8 cellular contexts compared by ENCODE assay signal in the genomic region with DNA sequence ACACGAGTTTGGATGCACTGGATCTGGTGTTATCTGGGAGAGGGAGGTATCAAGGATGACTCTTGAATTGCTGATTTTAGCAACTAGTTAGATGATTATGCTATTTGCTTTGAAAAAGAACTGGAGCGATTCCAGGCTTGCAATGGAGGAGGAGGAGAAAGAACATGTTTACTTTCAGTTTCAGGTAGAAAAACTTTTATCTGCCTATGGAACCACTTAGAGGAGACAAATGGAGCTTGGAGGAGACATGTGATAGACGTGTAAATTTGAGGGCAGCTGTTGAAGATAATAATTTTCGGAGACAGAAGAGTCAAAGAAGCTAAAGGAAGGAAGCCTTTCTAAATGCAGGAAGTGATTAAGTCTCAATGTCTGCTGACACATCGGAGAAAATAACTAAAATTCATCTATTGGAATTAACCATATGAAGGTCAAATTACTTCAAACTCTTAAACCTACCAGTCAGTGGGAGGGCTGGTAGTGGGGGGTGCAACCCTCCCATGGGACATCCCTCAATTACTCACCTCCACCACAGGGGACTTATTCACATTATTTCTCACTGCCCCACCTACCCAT. TPM values are rescaled to one million over a fixed set of nuclear protein-coding genes. Genes with fewer than 3 reads are reported as not detected.
A peak's percentile ranks its signal among the peaks of the same experiment; 100 is the strongest.
DNase-seq lines count a peak whose midpoint lies in the region; ATAC-seq, FAIRE-seq and TF ChIP-seq lines count a peak whose summit lies in the region.

No MANE protein-coding gene starts in this region.

- no TSS peak for BruUV-seq in Caco-2 (replicated peaks; lab: Mats Ljungman, UMichigan)
- BruUV-seq in GM12878 (replicated peaks; lab: Mats Ljungman, UMichigan) = no TSS peak

- H3K4me1 ChIP-seq in Caco-2 = no peaks in the 10 kb centered on the region
- no peaks in the 10 kb centered on the region for H3K4me1 ChIP-seq in GM12878 (ENCODE audit: control insufficient read depth, insufficient read depth, low read length)
- no peaks in the 10 kb centered on the region for H3K4me1 ChIP-seq in muscle layer of duodenum (ENCODE audit: control insufficient read depth in 1 of 2, insufficient read depth in 2 of 2, low read length in 2 of 2)

- H3K27me3 Mint-ChIP-seq in Caco-2 (ENCODE audit: insufficient read depth, unreplicated experiment) (peaks cover 4% of the 10 kb centered on the region), chondrocyte (ENCODE audit: low read depth) (no peaks in the 10 kb centered on the region)

- no peak for TF ChIP-seq EP300 in GM12878 (IDR thresholded peaks at IDR 0.05; ENCODE audit: borderline replicate concordance in 1 of 2, control insufficient read depth in 1 of 2, low read depth in 2 of 2, low read length in 2 of 2)

- H3K27ac Mint-ChIP-seq in Caco-2 (ENCODE audit: unreplicated experiment) = no peak overlapping the region
- H3K27ac Mint-ChIP-seq in chondrocyte (ENCODE audit: unreplicated experiment) = no peak overlapping the region

- H3K27ac ChIP-seq in GM12878 (ENCODE audit: control insufficient read depth, insufficient read depth) = no peak overlapping the region
- no peak overlapping the region for H3K27ac ChIP-seq in muscle layer of duodenum (ENCODE audit: low read length)

- RAD21 ChIA-PET in GM12878 (lab: Charles Lee; ENCODE audit: unreplicated experiment) = interaction anchor here (0.7 kb wide), 1 partner anchor 21 kb away, joined by 3 read pairs; no protein-coding TSS in a partner anchor

- H3K4me3 Mint-ChIP-seq in Caco-2 (ENCODE audit: unreplicated experiment) (peak overlapping the region; percentile 30), chondrocyte (ENCODE audit: unreplicated experiment) (no peak overlapping the region)

- in situ Hi-C loops in GM12878 (cut with MboI) = no loop called here
- in situ Hi-C loops in GM13976 (cut with MboI; ENCODE audit: low sequenced_read_pairs, unreplicated experiment) = no loop called here

- H3K4me3 ChIP-seq in Caco-2 (ENCODE audit: low read depth, low read length) (no peak overlapping the region), NB4 (ENCODE audit: low read depth, low read length) (peak overlapping the region; percentile 1), GM12878 (no peak overlapping the region; the same call in 1 of the 2 replicates), muscle layer of duodenum (ENCODE audit: low read depth in 1 of 2, low read length in 2 of 2) (peak overlapping the region; percentile 24 to 54)

- H3K79me2 ChIP-seq in GM12878 (ENCODE audit: control insufficient read depth, insufficient read depth, low read length) = no peaks in the 10 kb centered on the region

- H3K9me3 Mint-ChIP-seq in Caco-2 (ENCODE audit: unreplicated experiment) (no peaks in the 10 kb centered on the region), chondrocyte (ENCODE audit: low read depth) (peaks cover 2% of the 10 kb centered on the region)

- H3K4me2 ChIP-seq in GM12878 (ENCODE audit: control insufficient read depth, insufficient read depth) = peak overlapping the region; percentile 67

- H3K27me3 ChIP-seq in Caco-2 (replicated peaks; ENCODE audit: control insufficient read depth, insufficient read depth, low read length) (no peaks in the 10 kb centered on the region), GM12878 (replicated peaks in 1 of 2; ENCODE audit: control insufficient read depth in 2 of 2, insufficient read depth in 2 of 2, low read length in 1 of 2) (no peaks in the 10 kb centered on the region), muscle layer of duodenum (ENCODE audit: low read depth, low read length) (no peaks in the 10 kb centered on the region)

- H3K4me1 Mint-ChIP-seq in Caco-2 (ENCODE audit: low read depth, unreplicated experiment) = peaks cover 7% of the 10 kb centered on the region
- H3K4me1 Mint-ChIP-seq in chondrocyte (ENCODE audit: low read depth) = peaks cover 11% of the 10 kb centered on the region

- SMC1A ChIA-PET in GM12878 (lab: Charles Lee; ENCODE audit: uncharacterized antibody, unreplicated experiment) = no interaction called here

- WGBS in GM12878 (ENCODE audit: insufficient coverage, insufficient replicate concordance, low lambda C conversion rate, missing lambda C conversion rate) = 3% methylated on average over 5 of the region's 5 CpGs

- no peak for TF ChIP-seq POLR2A in NB4 (IDR thresholded peaks at IDR 0.05; ENCODE audit: extremely low read depth, insufficient read length)
- no peak for TF ChIP-seq POLR2A in GM12878 (IDR thresholded peaks at IDR 0.05; ENCODE audit: low read depth, low read length)

- H4K20me1 ChIP-seq in GM12878 (ENCODE audit: control insufficient read depth, insufficient read depth) = no peaks in the 10 kb centered on the region

- intact Hi-C loops in Caco-2 (cut with micrococcal nuclease; ENCODE audit: unreplicated experiment) = no loop called here
- intact Hi-C loops in GM12878 (cut with micrococcal nuclease; ENCODE audit: unreplicated experiment) = no loop called here

- no peak for TF ChIP-seq CTCF in Caco-2 (IDR thresholded peaks at IDR 0.05; ENCODE audit: insufficient read depth in 1 of 2, low read depth in 1 of 2, low read length in 1 of 2, severe bottlenecking in 1 of 2, unreplicated experiment in 1 of 2)
- TF ChIP-seq CTCF in NB4 (IDR thresholded peaks at IDR 0.05; ENCODE audit: low read depth, low read length) = no peak
- TF ChIP-seq CTCF in GM12878 (IDR thresholded peaks at IDR 0.05 in 2 of 3, conservative IDR thresholded peaks at IDR 0.05 in 1 of 3; ENCODE audit: control insufficient read depth in 2 of 3, extremely low read depth in 1 of 3, insufficient read depth in 1 of 3, low read depth in 3 of 3, low read length in 3 of 3) = no peak
- no peak for TF ChIP-seq CTCF in GM13976 (IDR thresholded peaks at IDR 0.05; ENCODE audit: borderline replicate concordance, control extremely low read depth, extremely low read depth, insufficient read depth, missing control alignments)
- no peak for TF ChIP-seq CTCF in chondrocyte (IDR thresholded peaks at IDR 0.05)

- POLR2A ChIA-PET in Caco-2 (lab: Charles Lee) = no interaction called here
- POLR2A ChIA-PET in GM12878 (lab: Charles Lee) = interaction anchor here (0.7 kb wide), 1 partner anchor 121 kb away, joined by 6 read pairs; no protein-coding TSS in a partner anchor

- H3K9ac ChIP-seq in GM12878 (ENCODE audit: control insufficient read depth, insufficient read depth, low read length) = no peak overlapping the region

- no peak for ATAC-seq in GM12878

- H3K9me3 ChIP-seq in Caco-2 (no peaks in the 10 kb centered on the region), GM12878 (replicated peaks; ENCODE audit: control insufficient read depth, insufficient read depth, low read length) (no peaks in the 10 kb centered on the region), muscle layer of duodenum (ENCODE audit: control insufficient read depth in 1 of 2, low read length in 2 of 2) (no peaks in the 10 kb centered on the region)

- peak overlapping the region; percentile 21 for H2AFZ ChIP-seq in GM12878 (ENCODE audit: control insufficient read depth, low read depth, low read length)

- CTCF ChIA-PET in Caco-2 (lab: Charles Lee) = no interaction called here
- CTCF ChIA-PET in GM12878 (lab: Yijun Ruan, JAX) = interaction anchor here (0.7 to 1.3 kb wide), 3 partner anchors 19 to 99 kb away, joined by 3 to 4 read pairs (median 4); no protein-coding TSS in a partner anchor

- no peak for FAIRE-seq in GM12878 (lab: Jason Lieb, UNC)

- no peak for TF ChIP-seq RAD21 in GM12878 (IDR thresholded peaks at IDR 0.05; ENCODE audit: insufficient read depth, low read depth, low read length)

- H3K36me3 Mint-ChIP-seq in Caco-2 (ENCODE audit: insufficient read depth, unreplicated experiment) = no peaks in the 10 kb centered on the region
- H3K36me3 Mint-ChIP-seq in chondrocyte (ENCODE audit: low read depth) = no peaks in the 10 kb centered on the region

- H3K36me3 ChIP-seq in Caco-2 (ENCODE audit: control insufficient read depth, insufficient read depth, low read length) (no peaks in the 10 kb centered on the region), GM12878 (ENCODE audit: control insufficient read depth in 2 of 2, insufficient read depth in 2 of 2, low read length in 1 of 2) (no peaks in the 10 kb centered on the region), muscle layer of duodenum (ENCODE audit: control insufficient read depth in 1 of 2, insufficient read depth in 2 of 2, low read length in 2 of 2) (no peaks in the 10 kb centered on the region)

- DNase-seq in Caco-2 (no peak), NB4 (ENCODE audit: low read depth) (peak; percentile 10), GM12878 (ENCODE audit: low read depth, low spot score) (no peak), GM13976 (ENCODE audit: low spot score) (no peak), C1 segment of cervical spinal cord (lab: John Stamatoyannopoulos, UW) (no peak), chondrocyte (ENCODE audit: low spot score) (no peak)
- DNase-seq in activated effector memory CD4-positive, alpha-beta T cell treated with Interleukin-2 at 50 U/mL for 16 hours = no peak

TF ChIP-seq in GM12878, 131 proteins besides CTCF, POLR2A, EP300 and RAD21 (continues in another document):
- TF ChIP-seq MYC (IDR thresholded peaks at IDR 0.05; ENCODE audit: insufficient read depth, insufficient read length, insufficient replicate concordance, low read length, severe bottlenecking) (no peak), SMAD5 (IDR thresholded peaks at IDR 0.05; ENCODE audit: low read depth) (no peak)

RNA-seq across cellular contexts. Expression of gene GNAI1, which starts 56.4 kb away (rescaled TPM):
- 2.1 and 2.3 TPM in 2 replicates for total RNA-seq in Caco-2 (2022)
- not detected in 2 replicates for total RNA-seq in GM12878 (2013; cell fraction: nucleolus; rRNA removed)
- not detected in 2 replicates for total RNA-seq in GM12878 (2014; rRNA removed)
- total RNA-seq in GM12878 (2014; rRNA removed; fragmentation: Illumina TruSeq; extraction: Trizol) = not detected in 2 replicates
- 0.16 TPM in 1 of 2 replicates, not detected in the other for total RNA-seq in GM12878 (2021)
- polyA plus RNA-seq in GM12878 (2011; ENCODE audit: low read depth) = not detected
- not detected in 2 replicates for polyA plus RNA-seq in GM12878 (2011; rRNA removed)
- polyA plus RNA-seq in GM12878 (2011; cell fraction: cytosol; rRNA removed) = not detected in 2 replicates
- not detected in 2 replicates for polyA plus RNA-seq in GM12878 (2011; cell fraction: nucleus; rRNA removed)
- polyA plus RNA-seq in GM12878 (2012) = not detected in 2 replicates
- polyA plus RNA-seq in GM12878 (2014; fragmentation: Illumina TruSeq; extraction: Trizol) = not detected in 2 replicates
- not detected for polyA plus RNA-seq in GM12878 (2014; fragmentation: Nextera tagmentation; extraction: Ambion mirVana)
- not detected in 2 replicates for polyA plus RNA-seq in GM12878 (2014; rRNA removed)
- polyA plus RNA-seq in GM12878 (2016; fragmentation: Nextera tagmentation; extraction: Ambion mirVana) = not detected
- polyA minus RNA-seq in GM12878 (2011; rRNA and poly(A)+ RNA removed) = not detected in 2 replicates
- polyA minus RNA-seq in GM12878 (2011; cell fraction: cytosol; rRNA and poly(A)+ RNA removed) = not detected in 2 replicates
- polyA minus RNA-seq in GM12878 (2011; cell fraction: nucleus; rRNA and poly(A)+ RNA removed) = not detected in 2 replicates
- total RNA-seq in chondrocyte = 26.1 to 29.1 TPM (median 27.4 TPM) in 3 replicates

Comparison
In these comparisons a context has a peak if more than half of its experiments do, and no peak if none do; other contexts are left out.
1. H3K4me3 ChIP-seq: peak in NB4 (single experiment) and muscle layer of duodenum (2 of 2); none in Caco-2 (single experiment) and GM12878 (single experiment).